Comparison of ENCODE assay signal across 9 cellular contexts in genomic region chr1:210332719-210333398, GRCh38. TPM values are rescaled to one million over a fixed set of nuclear protein-coding genes. Genes with fewer than 3 reads are reported as not detected.
DNase-seq lines count a peak whose midpoint lies in the region; ATAC-seq, FAIRE-seq and TF ChIP-seq lines count a peak whose summit lies in the region.
"Had no signal": no experiment of that assay in that cellular context is flagged by ENCODE, and none has a peak within 500 bp of the region (broad histone marks: within the 10 kb centered on the region; RNA-seq: fewer than 3 reads in every experiment).

No MANE protein-coding gene starts in this region.

- intact Hi-C loops in activated B cell treated with CpG ODN at 0.5 μM for 24 hours (cut with micrococcal nuclease), result no loop called here

- H3K9me3 Mint-ChIP-seq in activated B cell treated with CpG ODN at 0.5 μM for 24 hours, result no peaks in the 10 kb centered on the region

- no peaks in the 10 kb centered on the region for H3K27me3 Mint-ChIP-seq in activated B cell treated with CpG ODN at 0.5 μM for 24 hours

- H3K27ac Mint-ChIP-seq in activated B cell treated with CpG ODN at 0.5 μM for 24 hours, result peak overlapping the region; percentile 73

- ATAC-seq in HG03066 (IDR thresholded peaks at IDR 0.05; ENCODE audit: low read depth, unreplicated experiment), result peak; percentile 76
- ATAC-seq in activated B cell treated with CpG ODN at 0.5 μM for 24 hours (ENCODE audit: low read depth), result peak; percentile 42

- H3K36me3 ChIP-seq in small intestine (ENCODE audit: control insufficient read depth in 2 of 2, insufficient read depth in 2 of 2, low read length in 2 of 2), result no peaks in the 10 kb centered on the region

- no peaks in the 10 kb centered on the region for H3K4me1 ChIP-seq in small intestine (ENCODE audit: control insufficient read depth in 2 of 2, insufficient read depth in 1 of 2, low read depth in 1 of 2, low read length in 1 of 2)

- H3K4me1 Mint-ChIP-seq in activated B cell treated with CpG ODN at 0.5 μM for 24 hours, result peaks cover 41% of the 10 kb centered on the region

- H3K36me3 Mint-ChIP-seq in activated B cell treated with CpG ODN at 0.5 μM for 24 hours (ENCODE audit: low read depth), result peaks cover 4% of the 10 kb centered on the region

- POLR2A ChIA-PET in activated B cell treated with CpG ODN at 0.5 μM for 24 hours (lab: Charles Lee), result interaction anchor here (0.9 to 7.8 kb wide), 4 partner anchors 10 to 41 kb away, joined by 3 to 118 read pairs (median 4); no protein-coding TSS in a partner anchor

- H3K9me3 ChIP-seq in small intestine (ENCODE audit: control insufficient read depth, low read depth), result no peaks in the 10 kb centered on the region

- CTCF ChIA-PET in activated B cell treated with CpG ODN at 0.5 μM for 24 hours (lab: Charles Lee), result interaction anchor here (0.9 to 1.6 kb wide), 4 partner anchors 21 to 73 kb away, joined by 3 to 10 read pairs (median 4); no protein-coding TSS in a partner anchor

- TF ChIP-seq CTCF in activated B cell treated with CpG ODN at 0.5 μM for 24 hours (IDR thresholded peaks at IDR 0.05), result no peak

- 71 to 86% (median 72%) methylated on average over 4 of the region's 4 CpGs for WGBS in small intestine, 3 donors

- peak; percentile 30 for DNase-seq in NCI-H748 (lab: John Stamatoyannopoulos, UW; ENCODE audit: unreplicated experiment)
- no peak for DNase-seq in NCI-H748 treated with DMSO at 0.1 percent for 48 hours (lab: John Stamatoyannopoulos, UW)
- no peak for DNase-seq in activated B cell treated with CpG ODN at 0.5 μM for 24 hours
- peak; percentile 11 for DNase-seq in small intestine
- no peak for DNase-seq in hippocampal formation (lab: John Stamatoyannopoulos, UW)
- DNase-seq in NCI-H1048 (lab: John Stamatoyannopoulos, UW), result no peak
- no peak for DNase-seq in LoVo (ENCODE audit: low spot score)

- H3K27ac ChIP-seq in small intestine (ENCODE audit: low read depth in 1 of 2, low read length in 1 of 2), result no peak overlapping the region
- H3K27ac ChIP-seq: VCaP had no signal

- no peak for FAIRE-seq in small intestine (lab: Jason Lieb, UNC)

- no peaks in the 10 kb centered on the region for H3K27me3 ChIP-seq in small intestine (ENCODE audit: control insufficient read depth in 2 of 2, insufficient read depth in 2 of 2, low read length in 2 of 2)

- no peak overlapping the region for H3K4me3 Mint-ChIP-seq in activated B cell treated with CpG ODN at 0.5 μM for 24 hours

- no peak overlapping the region for H3K4me3 ChIP-seq in small intestine (ENCODE audit: low read depth in 1 of 2, low read length in 2 of 2)

RNA-seq across cellular contexts. Expression of gene HHAT, which starts 4.2 kb away (rescaled TPM):
- 6.1 and 8.5 TPM in 2 replicates for total RNA-seq in activated B cell treated with CpG ODN at 0.5 μM for 24 hours
- 1 to 10 TPM in 1 of 3 donors, under 1 TPM in 2; 0.27 to 2.4 (median 0.45) TPM for polyA plus RNA-seq in small intestine

Comparison
In these comparisons a context has a peak if more than half of its experiments do, and no peak if none do; other contexts are left out.
1. DNase-seq: peak in NCI-H748 (single experiment) and small intestine (single experiment); none in NCI-H748 treated with DMSO at 0.1 percent for 48 hours (single experiment), activated B cell treated with CpG ODN at 0.5 μM for 24 hours (single experiment), hippocampal formation (0 of 2), NCI-H1048 (single experiment) and LoVo (single experiment).